ENCODE assay signal across 1 cellular context in the genomic region with DNA sequence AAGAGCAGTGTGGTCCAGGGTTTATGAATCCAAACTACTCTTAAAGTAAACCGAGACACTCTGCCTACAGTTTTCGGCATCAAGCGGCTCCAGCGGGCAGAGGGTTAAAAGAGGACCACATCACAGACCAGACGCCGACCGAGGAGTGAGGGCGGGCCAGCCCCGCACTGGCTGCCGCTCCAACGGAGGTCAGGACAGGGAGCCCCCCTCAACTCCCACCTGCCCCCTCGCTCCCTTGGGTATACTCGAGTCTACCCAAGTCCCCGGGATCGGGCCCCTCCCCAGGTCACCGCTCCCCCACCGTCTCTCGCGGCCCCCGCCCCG.
TF ChIP-seq lines count a peak whose summit lies in the region.

No MANE protein-coding gene starts in this region.

TF ChIP-seq in SK-N-SH, 30 proteins besides CTCF, POLR2A, EP300 and RAD21 (continued from another document):
- TF ChIP-seq NFIC (IDR thresholded peaks at IDR 0.05; ENCODE audit: borderline replicate concordance) (no peak), SIN3A (IDR thresholded peaks at IDR 0.05; ENCODE audit: borderline replicate concordance, low read depth, low read length) (0 out of 2 replicates have a peak, but pooled peaks have one; percentile 9), MEF2A (IDR thresholded peaks at IDR 0.05; ENCODE audit: borderline replicate concordance, low read depth) (no peak)
TF ChIP-seq in SK-N-SH: peak in this region for 2.
